Comparison of ENCODE assay signal across 17 cellular contexts in genomic region chr11:17876827-17877226, GRCh38.
DNase-seq lines count a peak whose midpoint lies in the region; ATAC-seq and TF ChIP-seq lines count a peak whose summit lies in the region.
"Had no signal": no experiment of that assay in that cellular context is flagged by ENCODE, and none has a peak within 500 bp of the region (broad histone marks: within the 10 kb centered on the region; RNA-seq: fewer than 3 reads in every experiment).

No MANE protein-coding gene starts in this region.

- no TSS peak for BruUV-seq in mammary epithelial cell (replicated peaks; lab: Mats Ljungman, UMichigan)
- no TSS peak for BruUV-seq in MCF 10A (replicated peaks; lab: Mats Ljungman, UMichigan)

- H3K79me2 ChIP-seq in mammary epithelial cell (ENCODE audit: insufficient read depth, low read length), result no peaks in the 10 kb centered on the region

- in situ Hi-C loops in mammary epithelial cell (cut with MboI; ENCODE audit: low sequenced_read_pairs in 2 of 2), result no loop called here

- H3K4me1 Mint-ChIP-seq in MCF 10A (ENCODE audit: insufficient read depth, unreplicated experiment) (no peaks in the 10 kb centered on the region), nephron progenitor cell (peaks cover 6% of the 10 kb centered on the region)
- no peaks in the 10 kb centered on the region for H3K4me1 Mint-ChIP-seq in activated T-cell treated with anti-CD3 and anti-CD28 coated beads, Interleukin-2, amount 50 U/mL, for 24 hours (ENCODE audit: low read depth)
- no peaks in the 10 kb centered on the region for H3K4me1 Mint-ChIP-seq in activated naive CD8-positive, alpha-beta T cell treated with anti-CD3 and anti-CD28 coated beads for 36 hours
- H3K4me1 Mint-ChIP-seq: CD14-positive monocyte had no signal

- H4K20me1 ChIP-seq in mammary epithelial cell (ENCODE audit: insufficient read depth, low read length), result no peaks in the 10 kb centered on the region
- H4K20me1 ChIP-seq: BLaER1 had no signal

- no peak for TF ChIP-seq POLR2A in esophagus muscularis mucosa (IDR thresholded peaks at IDR 0.05; ENCODE audit: low read depth)

- H3K9me3 Mint-ChIP-seq in MCF 10A (ENCODE audit: unreplicated experiment) (no peaks in the 10 kb centered on the region), nephron progenitor cell (no peaks in the 10 kb centered on the region)
- H3K9me3 Mint-ChIP-seq in activated T-cell treated with anti-CD3 and anti-CD28 coated beads, Interleukin-2, amount 50 U/mL, for 24 hours, result no peaks in the 10 kb centered on the region
- H3K9me3 Mint-ChIP-seq in activated naive CD8-positive, alpha-beta T cell treated with anti-CD3 and anti-CD28 coated beads for 36 hours, result no peaks in the 10 kb centered on the region
- H3K9me3 Mint-ChIP-seq: CD14-positive monocyte had no signal

- H3K27ac Mint-ChIP-seq in MCF 10A (ENCODE audit: low read depth, unreplicated experiment), result no peak overlapping the region
- H3K27ac Mint-ChIP-seq in nephron progenitor cell, result peak overlapping the region; percentile 34
- no peak overlapping the region for H3K27ac Mint-ChIP-seq in activated T-cell treated with anti-CD3 and anti-CD28 coated beads, Interleukin-2, amount 50 U/mL, for 24 hours
- H3K27ac Mint-ChIP-seq in activated naive CD8-positive, alpha-beta T cell treated with anti-CD3 and anti-CD28 coated beads for 36 hours, result no peak overlapping the region
- H3K27ac Mint-ChIP-seq: CD4-positive, alpha-beta memory T cell had no signal

- CTCF ChIA-PET in mammary epithelial cell (lab: Charles Lee; ENCODE audit: low non-redundant PET), result no interaction called here
- CTCF ChIA-PET in MCF 10A (lab: Yijun Ruan, JAX), result interaction anchor here (0.7 to 5.6 kb wide), 5 partner anchors 12 to 256 kb away, joined by 3 to 58 read pairs (median 3); no protein-coding TSS in a partner anchor

- dilution Hi-C loops in mammary epithelial cell (cut with HindIII; ENCODE audit: low sequenced_read_pairs), result no loop called here

- DNase-seq in mammary epithelial cell (peak; percentile 25), MCF 10A (ENCODE audit: unreplicated experiment) (no peak), choroid plexus epithelial cell (ENCODE audit: low read depth) (peak; percentile 7), esophagus muscularis mucosa (ENCODE audit: extremely low spot score) (peak; percentile 84), nephron progenitor cell (no peak)
- no peak for DNase-seq in activated T-cell treated with anti-CD3 and anti-CD28 coated beads, Interleukin-2, amount 50 U/mL, for 24 hours
- DNase-seq in activated naive CD8-positive, alpha-beta T cell treated with anti-CD3 and anti-CD28 coated beads for 36 hours, result no peak
- DNase-seq: 8988T; CD4-positive, alpha-beta memory T cell; DMS153; DMS79; GF-D8 had no signal

- H3K4me3 Mint-ChIP-seq in MCF 10A (ENCODE audit: unreplicated experiment) (no peak overlapping the region), nephron progenitor cell (no peak overlapping the region)
- H3K4me3 Mint-ChIP-seq in activated T-cell treated with anti-CD3 and anti-CD28 coated beads, Interleukin-2, amount 50 U/mL, for 24 hours, result no peak overlapping the region
- H3K4me3 Mint-ChIP-seq in activated naive CD8-positive, alpha-beta T cell treated with anti-CD3 and anti-CD28 coated beads for 36 hours, result no peak overlapping the region
- H3K4me3 Mint-ChIP-seq: CD14-positive monocyte; CD4-positive, alpha-beta memory T cell had no signal

- H3K36me3 ChIP-seq in mammary epithelial cell (ENCODE audit: insufficient read depth, low read length) (no peaks in the 10 kb centered on the region), esophagus muscularis mucosa (peaks cover 0 to 12% (median 3%) of the 10 kb centered on the region in 4 donors)

- no peaks in the 10 kb centered on the region for H3K27me3 Mint-ChIP-seq in MCF 10A (ENCODE audit: insufficient read depth, unreplicated experiment)
- peaks cover 13% of the 10 kb centered on the region for H3K27me3 Mint-ChIP-seq in nephron progenitor cell (ENCODE audit: low read depth, poor library complexity)
- H3K27me3 Mint-ChIP-seq in activated T-cell treated with anti-CD3 and anti-CD28 coated beads, Interleukin-2, amount 50 U/mL, for 24 hours, result no peaks in the 10 kb centered on the region
- H3K27me3 Mint-ChIP-seq in activated naive CD8-positive, alpha-beta T cell treated with anti-CD3 and anti-CD28 coated beads for 36 hours, result no peaks in the 10 kb centered on the region
- H3K27me3 Mint-ChIP-seq: CD4-positive, alpha-beta memory T cell had no signal

- H3K4me3 ChIP-seq in mammary epithelial cell (replicated peaks in 1 of 3; ENCODE audit: insufficient read depth in 1 of 3, low read depth in 2 of 3, low read length in 3 of 3) (no peak overlapping the region), choroid plexus epithelial cell (ENCODE audit: low read depth, low read length) (no peak overlapping the region), esophagus muscularis mucosa (no peak overlapping the region)
- H3K4me3 ChIP-seq: BLaER1, HAP-1 had no signal

- H2AFZ ChIP-seq in mammary epithelial cell (ENCODE audit: low read depth, low read length), result no peak overlapping the region

- H3K4me1 ChIP-seq in mammary epithelial cell (ENCODE audit: insufficient read depth, low read length) (no peaks in the 10 kb centered on the region), esophagus muscularis mucosa (no peaks in the 10 kb centered on the region)

- H3K27ac ChIP-seq in mammary epithelial cell (ENCODE audit: insufficient read depth, low read depth, low read length) (no peak overlapping the region), esophagus muscularis mucosa (replicated peaks in 1 of 4) (no peak overlapping the region)
- H3K27ac ChIP-seq: BLaER1, HL-60 had no signal

- ATAC-seq in HG03159 (IDR thresholded peaks at IDR 0.05; ENCODE audit: unreplicated experiment), result no peak

- TF ChIP-seq CTCF in mammary epithelial cell (conservative IDR thresholded peaks at IDR 0.05 in 1 of 2, IDR thresholded peaks at IDR 0.05 in 1 of 2; ENCODE audit: extremely low read depth in 1 of 2, insufficient read depth in 1 of 2, low read depth in 1 of 2, low read length in 2 of 2) (no peak), MCF 10A (IDR thresholded peaks at IDR 0.05; ENCODE audit: unreplicated experiment) (no peak), choroid plexus epithelial cell (conservative IDR thresholded peaks at IDR 0.05; ENCODE audit: low read depth, low read length) (no peak), esophagus muscularis mucosa (IDR thresholded peaks at IDR 0.05) (no peak), nephron progenitor cell (IDR thresholded peaks at IDR 0.05) (no peak)

- no peak overlapping the region for H3K4me2 ChIP-seq in mammary epithelial cell (ENCODE audit: insufficient read depth, low read depth, low read length)

- 44% methylated on average over 3 of the region's 3 CpGs for WGBS in mammary epithelial cell (ENCODE audit: low coverage, missing lambda C conversion rate)
- 94% methylated on average over 3 of the region's 3 CpGs for WGBS in esophagus muscularis mucosa

- POLR2A ChIA-PET in MCF 10A (lab: Yijun Ruan, JAX), result no interaction called here

- H3K36me3 Mint-ChIP-seq in MCF 10A (ENCODE audit: insufficient read depth, unreplicated experiment) (peaks cover 6% of the 10 kb centered on the region), nephron progenitor cell (ENCODE audit: low read depth) (no peaks in the 10 kb centered on the region)
- peaks cover 54% of the 10 kb centered on the region for H3K36me3 Mint-ChIP-seq in activated T-cell treated with anti-CD3 and anti-CD28 coated beads, Interleukin-2, amount 50 U/mL, for 24 hours (ENCODE audit: low read depth)
- peaks cover 23% of the 10 kb centered on the region for H3K36me3 Mint-ChIP-seq in activated naive CD8-positive, alpha-beta T cell treated with anti-CD3 and anti-CD28 coated beads for 36 hours

- no peak overlapping the region for H3K9ac ChIP-seq in mammary epithelial cell (ENCODE audit: insufficient read depth, low read length)
- H3K9ac ChIP-seq: BLaER1 had no signal

- H3K27me3 ChIP-seq in mammary epithelial cell (ENCODE audit: insufficient read depth, low read length) (no peaks in the 10 kb centered on the region), esophagus muscularis mucosa (no peaks in the 10 kb centered on the region)
- H3K27me3 ChIP-seq: BLaER1 had no signal

- intact Hi-C loops in mammary epithelial cell (cut with micrococcal nuclease), result no loop called here
- intact Hi-C loops in MCF 10A (cut with micrococcal nuclease), result no loop called here
- intact Hi-C loops in esophagus muscularis mucosa (cut with DNase I), result no loop called here

- H3K9me3 ChIP-seq in mammary epithelial cell (replicated peaks; ENCODE audit: insufficient read depth, low read length) (no peaks in the 10 kb centered on the region), esophagus muscularis mucosa (no peaks in the 10 kb centered on the region)
- H3K9me3 ChIP-seq: BLaER1, HAP-1 had no signal

- TF ChIP-seq EP300 in esophagus muscularis mucosa (IDR thresholded peaks at IDR 0.05), result no peak

Comparison
In these comparisons a context has a peak if more than half of its experiments do, and no peak if none do; other contexts are left out.
1. DNase-seq: peak in mammary epithelial cell (single experiment), choroid plexus epithelial cell (single experiment) and esophagus muscularis mucosa (single experiment); none in MCF 10A (single experiment), nephron progenitor cell (single experiment), activated T-cell treated with anti-CD3 and anti-CD28 coated beads, Interleukin-2, amount 50 U/mL, for 24 hours (single experiment) and activated naive CD8-positive, alpha-beta T cell treated with anti-CD3 and anti-CD28 coated beads for 36 hours (single experiment).